ENCODE assay signal across 17 cellular contexts in the genomic region with DNA sequence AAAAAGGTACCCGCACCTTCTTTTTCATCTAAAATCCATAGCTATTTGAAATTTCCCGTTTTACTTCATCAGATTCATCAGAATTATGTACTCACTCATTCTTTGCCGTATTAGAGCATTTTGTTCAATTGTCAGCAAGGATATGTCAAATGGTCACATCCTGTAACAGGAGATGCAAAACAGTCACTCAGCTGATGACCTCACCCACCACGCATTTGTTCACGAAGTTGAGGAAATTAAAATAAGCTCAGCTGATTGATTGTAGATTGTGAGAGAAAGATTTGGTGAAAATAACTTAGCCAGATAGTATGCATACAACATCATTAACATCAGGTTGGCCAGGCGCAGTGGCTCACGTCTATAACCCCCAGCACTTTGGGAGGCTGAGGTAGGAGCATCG. TPM values are rescaled to one million over a fixed set of nuclear protein-coding genes. Genes with fewer than 3 reads are reported as not detected.
A peak's percentile ranks its signal among the peaks of the same experiment; 100 is the strongest.
DNase-seq lines count a peak whose midpoint lies in the region; ATAC-seq, FAIRE-seq and TF ChIP-seq lines count a peak whose summit lies in the region.
"Had no signal": no experiment of that assay in that cellular context is flagged by ENCODE, and none has a peak within 500 bp of the region (broad histone marks: within the 10 kb centered on the region; RNA-seq: fewer than 3 reads in every experiment).

No MANE protein-coding gene starts in this region.

- no TSS peak for BruUV-seq in IMR-90 (replicated peaks; lab: Mats Ljungman, UMichigan)

- no peaks in the 10 kb centered on the region for H4K20me1 ChIP-seq in IMR-90 (ENCODE audit: insufficient read depth, low read length)

- no peak overlapping the region for H4K91ac ChIP-seq in IMR-90 (ENCODE audit: insufficient read depth, low read depth, low read length)

- no peaks in the 10 kb centered on the region for H3K79me1 ChIP-seq in IMR-90 (ENCODE audit: low read depth in 1 of 2, low read length in 2 of 2)

- peak overlapping the region; percentile 53; the same call in 1 of the 2 replicates for H2BK120ac ChIP-seq in IMR-90 (ENCODE audit: low read depth, low read length)

- TF ChIP-seq POLR2A in IMR-90 (IDR thresholded peaks at IDR 0.05; ENCODE audit: low read depth, low read length) (no peak), esophagus squamous epithelium (IDR thresholded peaks at IDR 0.05) (no peak)

- POLR2A ChIA-PET in IMR-90 (lab: Charles Lee; ENCODE audit: unreplicated experiment), result no interaction called here

- H3K9me1 ChIP-seq in IMR-90 (ENCODE audit: insufficient read depth, low read length), result 0 out of 2 replicates have a peak, but pooled peaks cover 3% of the 10 kb centered on the region

- H3K4me2 ChIP-seq in IMR-90 (ENCODE audit: low read depth, low read length), result no peak overlapping the region

- no peak overlapping the region for H3K27ac ChIP-seq in IMR-90 (ENCODE audit: insufficient read depth, low read length)
- H3K27ac ChIP-seq in esophagus squamous epithelium, result no peak overlapping the region
- H3K27ac ChIP-seq: tibial artery, VCaP had no signal

- TF ChIP-seq RAD21 in IMR-90 (IDR thresholded peaks at IDR 0.05; ENCODE audit: low read length), result no peak

- FAIRE-seq in bronchial epithelial cell (lab: Jason Lieb, UNC), result no peak
- FAIRE-seq: GM18507 had no signal

- H2AFZ ChIP-seq in IMR-90 (replicated peaks; ENCODE audit: low read length, poor library complexity), result peak overlapping the region; percentile 64

- H3K27me3 ChIP-seq in IMR-90 (ENCODE audit: control insufficient read depth, insufficient read depth, low read length) (peaks cover 1% of the 10 kb centered on the region; the same call in 1 of the 2 replicates), bronchial epithelial cell (ENCODE audit: control insufficient read depth, insufficient read depth, low read length) (no peaks in the 10 kb centered on the region), esophagus squamous epithelium (peaks cover 0 to 46% (median 0%) of the 10 kb centered on the region in 4 donors)

- H2AK5ac ChIP-seq in IMR-90 (ENCODE audit: low read depth, low read length), result peak overlapping the region; percentile 23; the same call in 1 of the 2 replicates

- peak overlapping the region; percentile 50; the same call in 1 of the 3 replicates for H2BK15ac ChIP-seq in IMR-90 (ENCODE audit: low read depth, low read length)

- no peak overlapping the region for H3K4me3 Mint-ChIP-seq in memory B cell
- H3K4me3 Mint-ChIP-seq: stimulated activated naive B cell treated with anti-CD40 and anti-IgM and Interleukin-4, amounts not matched to agents 10 μg/mL and 1 μg/mL and 100 μg/mL, for 72 hours had no signal

- 0 out of 2 replicates have a peak overlapping the region, but pooled peaks have one; percentile 75 for H3K4ac ChIP-seq in IMR-90 (ENCODE audit: low read depth, low read length)

- no peak overlapping the region for H3K27ac Mint-ChIP-seq in memory B cell
- H3K27ac Mint-ChIP-seq: activated T-helper 2 cell treated with anti-CD3 and anti-CD28 coated beads, Interferon-gamma antibody, Interleukin-2, Interleukin-4, amounts not matched to agents 10 μg/mL and 5 μg/mL and 100 μg/mL, durations not matched to agents 14 hours and 24 hours and 36 hours had no signal

- H3K56ac ChIP-seq in IMR-90 (ENCODE audit: extremely low read depth, insufficient read depth, low read length), result no peak overlapping the region

- CTCF ChIA-PET in IMR-90 (lab: Yijun Ruan, JAX), result no interaction called here

- no peaks in the 10 kb centered on the region for H3K36me3 Mint-ChIP-seq in memory B cell
- H3K36me3 Mint-ChIP-seq: stimulated activated naive B cell treated with anti-CD40 and anti-IgM and Interleukin-4, amounts not matched to agents 10 μg/mL and 1 μg/mL and 100 μg/mL, for 72 hours had no signal

- intact Hi-C loops in IMR-90 (cut with micrococcal nuclease), result no loop called here
- intact Hi-C loops in esophagus squamous epithelium (cut with DNase I), result no loop called here

- H3K4me1 Mint-ChIP-seq in memory B cell, result no peaks in the 10 kb centered on the region
- H3K4me1 Mint-ChIP-seq: stimulated activated naive B cell treated with anti-CD40 and anti-IgM and Interleukin-4, amounts not matched to agents 10 μg/mL and 1 μg/mL and 100 μg/mL, for 72 hours had no signal

- H3K4me1 ChIP-seq in IMR-90 (ENCODE audit: control insufficient read depth, insufficient read depth, low read length), result 0 out of 2 replicates have a peak, but pooled peaks cover 3% of the 10 kb centered on the region
- no peaks in the 10 kb centered on the region for H3K4me1 ChIP-seq in esophagus squamous epithelium
- H3K4me1 ChIP-seq: tibial artery had no signal

- dilution Hi-C loops in IMR-90 (cut with HindIII; ENCODE audit: low sequenced_read_pairs, unreplicated experiment), result no loop called here

- no peak overlapping the region for H4K5ac ChIP-seq in IMR-90 (ENCODE audit: low read depth, low read length)

- H3K9me3 ChIP-seq in IMR-90 (ENCODE audit: control insufficient read depth, insufficient read depth, low read length), result peaks cover 5% of the 10 kb centered on the region
- peaks cover 0 to 4% (median 0%) of the 10 kb centered on the region in 3 donors for H3K9me3 ChIP-seq in esophagus squamous epithelium
- H3K9me3 ChIP-seq: tibial artery had no signal

- peak overlapping the region; percentile 1 for H2BK5ac ChIP-seq in IMR-90 (ENCODE audit: low read depth, low read length, poor library complexity, severe bottlenecking)

- ATAC-seq in IMR-90 (ENCODE audit: low read depth) (peak; percentile 48; the same call in 1 of the 2 replicates), memory B cell (ENCODE audit: low read depth) (peak; percentile 41), GM18520 (IDR thresholded peaks at IDR 0.05; ENCODE audit: unreplicated experiment) (no peak)
- ATAC-seq: stimulated activated naive B cell treated with anti-CD40 and anti-IgM and Interleukin-4, amounts not matched to agents 10 μg/mL and 1 μg/mL and 100 μg/mL, for 72 hours had no signal

- H3K14ac ChIP-seq in IMR-90 (replicated peaks; ENCODE audit: low read depth, low read length), result peak overlapping the region; percentile 72; the same call in 1 of the 2 replicates

- DNase-seq in EH (ENCODE audit: low read depth), result peak; percentile 66
- peak; percentile 81 for DNase-seq in IMR-90
- peak; percentile 46 for DNase-seq in bronchial epithelial cell (ENCODE audit: low read depth)
- no peak for DNase-seq in memory B cell (ENCODE audit: low spot score in 2 of 2)
- no peak for DNase-seq in NCI-H2196 (lab: John Stamatoyannopoulos, UW; ENCODE audit: unreplicated experiment)
- DNase-seq in esophagus squamous epithelium (lab: John Stamatoyannopoulos, UW), result no peak
- no peak for DNase-seq in Ammon's horn (ENCODE audit: low spot score)
- DNase-seq: aorta; NCI-H1092; RPMI8226; stimulated activated naive B cell treated with anti-CD40 and anti-IgM and Interleukin-4, amounts not matched to agents 10 μg/mL and 1 μg/mL and 100 μg/mL, for 72 hours; tibial artery had no signal

- H3K36me3 ChIP-seq in IMR-90 (ENCODE audit: control insufficient read depth, insufficient read depth, low read length) (no peaks in the 10 kb centered on the region), bronchial epithelial cell (ENCODE audit: control insufficient read depth, insufficient read depth, low read length) (no peaks in the 10 kb centered on the region), esophagus squamous epithelium (no peaks in the 10 kb centered on the region)
- H3K36me3 ChIP-seq: tibial artery had no signal

- H2AK9ac ChIP-seq in IMR-90 (replicated peaks; ENCODE audit: low read depth, low read length, poor library complexity), result no peak overlapping the region

- H3K23ac ChIP-seq in IMR-90 (ENCODE audit: low read depth, low read length), result no peak overlapping the region

- no peak overlapping the region for H3K18ac ChIP-seq in IMR-90 (ENCODE audit: low read depth, low read length)

- H4K8ac ChIP-seq in IMR-90 (ENCODE audit: low read depth in 2 of 2, low read length in 2 of 2), result peak overlapping the region in 1 of 2 experiments; percentile 36; a peak in 1 of 4 replicates

- no peaks in the 10 kb centered on the region for H3K9me3 Mint-ChIP-seq in memory B cell
- H3K9me3 Mint-ChIP-seq: activated T-helper 2 cell treated with anti-CD3 and anti-CD28 coated beads, Interferon-gamma antibody, Interleukin-2, Interleukin-4, amounts not matched to agents 10 μg/mL and 5 μg/mL and 100 μg/mL, durations not matched to agents 14 hours and 24 hours and 36 hours; dendritic cell treated with granulocyte-macrophage colony-stimulating factor and Interleukin-4, amounts not matched to agents 40 ng/mL and 50 ng/mL, for 4 days had no signal

- H2BK20ac ChIP-seq in IMR-90 (ENCODE audit: low read depth, low read length), result peak overlapping the region; percentile 66; the same call in 1 of the 2 replicates

- H3K9ac ChIP-seq in IMR-90 (ENCODE audit: low read depth, low read length), result no peak overlapping the region

- TF ChIP-seq CTCF in IMR-90 (conservative IDR thresholded peaks at IDR 0.05; ENCODE audit: low read depth, low read length), result no peak
- TF ChIP-seq CTCF in bronchial epithelial cell (IDR thresholded peaks at IDR 0.05; ENCODE audit: insufficient read depth, low read length, severe bottlenecking), result no peak
- TF ChIP-seq CTCF in esophagus squamous epithelium (IDR thresholded peaks at IDR 0.05), result no peak

- peaks cover 14% of the 10 kb centered on the region for H3K27me3 Mint-ChIP-seq in memory B cell

- in situ Hi-C loops in IMR-90 (cut with MboI; ENCODE audit: low sequenced_read_pairs), result no loop called here

- no peak overlapping the region for H3K4me3 ChIP-seq in IMR-90 (ENCODE audit: insufficient read depth, low read depth, low read length)
- H3K4me3 ChIP-seq in bronchial epithelial cell (ENCODE audit: low read depth, low read length), result no peak overlapping the region
- H3K4me3 ChIP-seq in esophagus squamous epithelium, result no peak overlapping the region
- H3K4me3 ChIP-seq: tibial artery had no signal

- WGBS in IMR-90 (ENCODE audit: extremely low coverage in 2 of 2, insufficient read length in 1 of 2), 2 experiments, result no CpG with 5 or more reads among the region's 8 CpGs
- WGBS in esophagus squamous epithelium, 2 donors, result 69 to 73% methylated on average over 8 of the region's 8 CpGs

TF ChIP-seq in IMR-90, 13 proteins besides CTCF, POLR2A, EP300 and RAD21:
- no peak for TF ChIP-seq MXI1 (IDR thresholded peaks at IDR 0.05; ENCODE audit: borderline replicate concordance, low read depth, low read length)
- TF ChIP-seq MAZ (IDR thresholded peaks at IDR 0.05; ENCODE audit: borderline replicate concordance, low read depth, low read length), result no peak
- TF ChIP-seq CEBPB (IDR thresholded peaks at IDR 0.05; ENCODE audit: low read depth, low read length), result no peak

RNA-seq across cellular contexts. Expression of a gene that starts 22.6 kb away (rescaled TPM):
- total RNA-seq in IMR-90 (2012; rRNA removed) (41.6 and 52.8 TPM in 2 replicates), bronchial epithelial cell (36.7 and 41.1 TPM in 2 replicates), esophagus squamous epithelium (10 to 100 TPM; 22.9 to 40.2 (median 30.2) TPM)
- polyA plus RNA-seq in IMR-90 (2012; rRNA removed), result 56.2 and 66.6 TPM in 2 replicates
- 21.1 and 24.5 TPM in 2 replicates for polyA plus RNA-seq in IMR-90 (2012; cell fraction: cytosol; rRNA removed)
- polyA plus RNA-seq in IMR-90 (2012; cell fraction: nucleus; rRNA removed; ENCODE audit: low replicate concordance), result 32.5 and 200 TPM in 2 replicates

RNA-seq across cellular contexts. Expression of a gene that starts 33.0 kb away (rescaled TPM):
- total RNA-seq in IMR-90 (2012; rRNA removed) (not detected in 2 replicates), bronchial epithelial cell (not detected in 2 replicates), esophagus squamous epithelium (not detected)
- not detected in 2 replicates for polyA plus RNA-seq in IMR-90 (2012; rRNA removed)
- not detected in 2 replicates for polyA plus RNA-seq in IMR-90 (2012; cell fraction: cytosol; rRNA removed)
- polyA plus RNA-seq in IMR-90 (2012; cell fraction: nucleus; rRNA removed; ENCODE audit: low replicate concordance), result not detected in 2 replicates
- total RNA-seq: activated T-helper 2 cell treated with anti-CD3 and anti-CD28 coated beads, Interferon-gamma antibody, Interleukin-2, Interleukin-4, amounts not matched to agents 10 μg/mL and 5 μg/mL and 100 μg/mL, durations not matched to agents 14 hours and 24 hours and 36 hours; aorta had no signal
- polyA plus RNA-seq: aorta had no signal

Comparison
In these comparisons a context has a peak if more than half of its experiments do, and no peak if none do; other contexts are left out.
1. DNase-seq: peak in EH (single experiment), IMR-90 (single experiment) and bronchial epithelial cell (single experiment); none in memory B cell (0 of 2), NCI-H2196 (single experiment), esophagus squamous epithelium (single experiment) and Ammon's horn (single experiment).